21 cellular contexts compared by ENCODE assay signal in the genomic region with DNA sequence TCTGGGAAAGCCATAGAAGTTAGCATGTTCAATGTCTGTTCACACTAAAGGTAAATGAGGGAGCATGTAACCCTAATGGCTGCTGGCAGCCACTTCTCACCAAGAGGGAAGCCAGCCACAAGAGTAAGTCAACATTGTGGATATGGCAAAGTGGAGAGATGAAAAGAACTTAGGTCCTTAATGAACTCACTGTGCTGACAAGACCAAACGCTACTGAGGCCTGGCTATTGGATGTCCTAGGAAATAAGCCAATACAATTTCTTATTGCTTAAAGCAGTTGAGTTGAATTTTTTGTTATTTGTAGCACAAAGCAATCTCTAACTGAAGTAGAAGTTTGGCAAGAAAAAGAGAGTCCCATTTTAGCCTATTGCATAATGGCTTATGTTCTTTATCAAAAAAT. TPM values are rescaled to one million over a fixed set of nuclear protein-coding genes. Genes with fewer than 3 reads are reported as not detected.
DNase-seq lines count a peak whose midpoint lies in the region; ATAC-seq and TF ChIP-seq lines count a peak whose summit lies in the region.
"Had no signal": no experiment of that assay in that cellular context is flagged by ENCODE, and none has a peak within 500 bp of the region (broad histone marks: within the 10 kb centered on the region; RNA-seq: fewer than 3 reads in every experiment).

No MANE protein-coding gene starts in this region.

- no peak for TF ChIP-seq EP300 in gastroesophageal sphincter (IDR thresholded peaks at IDR 0.05)

- peaks cover 8% of the 10 kb centered on the region for H3K4me1 ChIP-seq in left ventricle myocardium inferior
- peaks cover 0 to 1% of the 10 kb centered on the region in 2 donors for H3K4me1 ChIP-seq in ascending aorta
- peaks cover 0 to 8% (median 3%) of the 10 kb centered on the region in 3 donors for H3K4me1 ChIP-seq in gastroesophageal sphincter
- peaks cover 7% of the 10 kb centered on the region for H3K4me1 ChIP-seq in upper lobe of right lung
- H3K4me1 ChIP-seq: HAP-1 had no signal

- intact Hi-C loops in left ventricle myocardium superior (cut with micrococcal nuclease), result no loop called here
- intact Hi-C loops in left ventricle myocardium inferior (cut with micrococcal nuclease), result no loop called here
- intact Hi-C loops in ascending aorta (cut with DNase I), result no loop called here
- intact Hi-C loops in upper lobe of right lung (cut with DNase I), result no loop called here
- intact Hi-C loops in activated T-helper 2 cell treated with anti-CD3 and anti-CD28 coated beads, Interferon-gamma antibody, Interleukin-2, Interleukin-4, amounts not matched to agents 10 μg/mL and 5 μg/mL and 100 μg/mL, durations not matched to agents 14 hours and 24 hours and 36 hours (cut with micrococcal nuclease), result no loop called here

- H3K9me3 ChIP-seq in left ventricle myocardium inferior (replicated peaks) (no peaks in the 10 kb centered on the region), ascending aorta (no peaks in the 10 kb centered on the region), gastroesophageal sphincter (no peaks in the 10 kb centered on the region), upper lobe of right lung (no peaks in the 10 kb centered on the region)
- H3K9me3 ChIP-seq: HAP-1 had no signal

- TF ChIP-seq CTCF in left ventricle myocardium inferior (IDR thresholded peaks at IDR 0.05; ENCODE audit: borderline replicate concordance) (no peak), ascending aorta (IDR thresholded peaks at IDR 0.05) (no peak), gastroesophageal sphincter (IDR thresholded peaks at IDR 0.05) (no peak), upper lobe of right lung (IDR thresholded peaks at IDR 0.05) (no peak), nephron progenitor cell (IDR thresholded peaks at IDR 0.05) (no peak)

- H3K4me3 ChIP-seq in left ventricle myocardium inferior (no peak overlapping the region), ascending aorta (no peak overlapping the region), gastroesophageal sphincter (no peak overlapping the region), upper lobe of right lung (no peak overlapping the region)
- H3K4me3 ChIP-seq: HAP-1 had no signal

- H3K36me3 Mint-ChIP-seq in activated T-helper 2 cell treated with anti-CD3 and anti-CD28 coated beads, Interferon-gamma antibody, Interleukin-2, Interleukin-4, amounts not matched to agents 10 μg/mL and 5 μg/mL and 100 μg/mL, durations not matched to agents 14 hours and 24 hours and 36 hours (ENCODE audit: low read depth), result peaks cover 5% of the 10 kb centered on the region
- H3K36me3 Mint-ChIP-seq in nephron progenitor cell (ENCODE audit: low read depth), result no peaks in the 10 kb centered on the region
- H3K36me3 Mint-ChIP-seq: CD4-positive, alpha-beta memory T cell had no signal

- ATAC-seq in left ventricle myocardium superior (peak; percentile 47), gastroesophageal sphincter (peak; percentile 28), upper lobe of right lung (peak; percentile 39)

- no peak overlapping the region for H3K4me3 Mint-ChIP-seq in activated T-helper 2 cell treated with anti-CD3 and anti-CD28 coated beads, Interferon-gamma antibody, Interleukin-2, Interleukin-4, amounts not matched to agents 10 μg/mL and 5 μg/mL and 100 μg/mL, durations not matched to agents 14 hours and 24 hours and 36 hours (ENCODE audit: low read depth)
- no peak overlapping the region for H3K4me3 Mint-ChIP-seq in nephron progenitor cell
- H3K4me3 Mint-ChIP-seq: CD4-positive, alpha-beta memory T cell; HFFc6 had no signal

- peaks cover 14% of the 10 kb centered on the region for H3K4me1 Mint-ChIP-seq in activated T-helper 2 cell treated with anti-CD3 and anti-CD28 coated beads, Interferon-gamma antibody, Interleukin-2, Interleukin-4, amounts not matched to agents 10 μg/mL and 5 μg/mL and 100 μg/mL, durations not matched to agents 14 hours and 24 hours and 36 hours (ENCODE audit: low read depth)
- peaks cover 1% of the 10 kb centered on the region for H3K4me1 Mint-ChIP-seq in nephron progenitor cell

- TF ChIP-seq POLR2A in gastroesophageal sphincter (IDR thresholded peaks at IDR 0.05), result no peak

- H3K27ac ChIP-seq in left ventricle myocardium inferior (replicated peaks) (no peak overlapping the region), ascending aorta (peak overlapping the region; percentile 31 to 34), gastroesophageal sphincter (no peak overlapping the region), upper lobe of right lung (no peak overlapping the region)

- H3K9me3 Mint-ChIP-seq in activated T-helper 2 cell treated with anti-CD3 and anti-CD28 coated beads, Interferon-gamma antibody, Interleukin-2, Interleukin-4, amounts not matched to agents 10 μg/mL and 5 μg/mL and 100 μg/mL, durations not matched to agents 14 hours and 24 hours and 36 hours, result peaks cover 9% of the 10 kb centered on the region
- peaks cover 10% of the 10 kb centered on the region for H3K9me3 Mint-ChIP-seq in nephron progenitor cell
- H3K9me3 Mint-ChIP-seq: HFFc6 had no signal

- H3K27me3 ChIP-seq in left ventricle myocardium inferior (ENCODE audit: low read depth) (no peaks in the 10 kb centered on the region), ascending aorta (no peaks in the 10 kb centered on the region), gastroesophageal sphincter (no peaks in the 10 kb centered on the region), upper lobe of right lung (no peaks in the 10 kb centered on the region)

- H3K27ac Mint-ChIP-seq in activated T-helper 2 cell treated with anti-CD3 and anti-CD28 coated beads, Interferon-gamma antibody, Interleukin-2, Interleukin-4, amounts not matched to agents 10 μg/mL and 5 μg/mL and 100 μg/mL, durations not matched to agents 14 hours and 24 hours and 36 hours, result no peak overlapping the region
- H3K27ac Mint-ChIP-seq in nephron progenitor cell, result no peak overlapping the region
- H3K27ac Mint-ChIP-seq: HFFc6 had no signal

- 83 to 100% methylated on average over 1 of the region's 1 CpG for WGBS in gastroesophageal sphincter (ENCODE audit: low coverage in 1 of 2), 2 donors

- DNase-seq in left ventricle myocardium superior (no peak), left ventricle myocardium inferior (no peak), ascending aorta (ENCODE audit: low spot score in 2 of 2) (no peak), upper lobe of right lung (no peak), NCI-H2107 (lab: John Stamatoyannopoulos, UW) (no peak), nephron progenitor cell (no peak)
- DNase-seq in activated T-helper 2 cell treated with anti-CD3 and anti-CD28 coated beads, Interferon-gamma antibody, Interleukin-2, Interleukin-4, amounts not matched to agents 10 μg/mL and 5 μg/mL and 100 μg/mL, durations not matched to agents 14 hours and 24 hours and 36 hours (ENCODE audit: low spot score), result no peak
- DNase-seq: C1 segment of cervical spinal cord; Calu3; CD4-positive, alpha-beta memory T cell; COR-L47; DMS53; DMS79 treated with DMSO at 0.1 percent for 48 hours; GF-D8; GOT3; HFFc6 had no signal

- peaks cover 6% of the 10 kb centered on the region for H3K27me3 Mint-ChIP-seq in activated T-helper 2 cell treated with anti-CD3 and anti-CD28 coated beads, Interferon-gamma antibody, Interleukin-2, Interleukin-4, amounts not matched to agents 10 μg/mL and 5 μg/mL and 100 μg/mL, durations not matched to agents 14 hours and 24 hours and 36 hours (ENCODE audit: low read depth)
- H3K27me3 Mint-ChIP-seq in nephron progenitor cell (ENCODE audit: low read depth, poor library complexity), result peaks cover 32% of the 10 kb centered on the region
- H3K27me3 Mint-ChIP-seq: CD4-positive, alpha-beta memory T cell had no signal

- H3K36me3 ChIP-seq in left ventricle myocardium inferior, result no peaks in the 10 kb centered on the region
- H3K36me3 ChIP-seq in ascending aorta, result no peaks in the 10 kb centered on the region
- H3K36me3 ChIP-seq in gastroesophageal sphincter, result no peaks in the 10 kb centered on the region
- no peaks in the 10 kb centered on the region for H3K36me3 ChIP-seq in upper lobe of right lung
- H3K36me3 ChIP-seq: HAP-1 had no signal

RNA-seq across cellular contexts. Expression of a gene that starts 6.8 kb away (rescaled TPM):
- total RNA-seq in left ventricle myocardium superior, result not detected
- 0.14 TPM for total RNA-seq in left ventricle myocardium inferior
- total RNA-seq in ascending aorta, result 9.6 TPM
- under 1 TPM in 2 of 4 donors, not detected in 2; 0.31 to 0.39 TPM for total RNA-seq in gastroesophageal sphincter
- 0.49 TPM for total RNA-seq in upper lobe of right lung
- total RNA-seq in activated T-helper 2 cell treated with anti-CD3 and anti-CD28 coated beads, Interferon-gamma antibody, Interleukin-2, Interleukin-4, amounts not matched to agents 10 μg/mL and 5 μg/mL and 100 μg/mL, durations not matched to agents 14 hours and 24 hours and 36 hours, result 0.11 and 0.14 TPM in 2 replicates
- total RNA-seq: A172, G401 had no signal

RNA-seq across cellular contexts. Expression of a gene that starts 19.9 kb away (rescaled TPM):
- total RNA-seq in left ventricle myocardium superior (6.0 TPM), left ventricle myocardium inferior (2.8 TPM), ascending aorta (not detected), gastroesophageal sphincter (1 to 10 TPM in 3 of 4 donors, under 1 TPM in 1; 0.89 to 2.6 (median 1.8) TPM), upper lobe of right lung (3.7 TPM)
- 0.94 and 2.9 TPM in 2 replicates for total RNA-seq in activated T-helper 2 cell treated with anti-CD3 and anti-CD28 coated beads, Interferon-gamma antibody, Interleukin-2, Interleukin-4, amounts not matched to agents 10 μg/mL and 5 μg/mL and 100 μg/mL, durations not matched to agents 14 hours and 24 hours and 36 hours

RNA-seq across cellular contexts. Expression of a gene that starts 56.1 kb away (rescaled TPM):
- not detected for total RNA-seq in left ventricle myocardium superior
- not detected for total RNA-seq in left ventricle myocardium inferior
- total RNA-seq in ascending aorta, result not detected
- under 1 TPM in 1 of 4 donors, not detected in 3; 0.27 TPM for total RNA-seq in gastroesophageal sphincter
- not detected for total RNA-seq in upper lobe of right lung
- total RNA-seq in activated T-helper 2 cell treated with anti-CD3 and anti-CD28 coated beads, Interferon-gamma antibody, Interleukin-2, Interleukin-4, amounts not matched to agents 10 μg/mL and 5 μg/mL and 100 μg/mL, durations not matched to agents 14 hours and 24 hours and 36 hours, result not detected in 2 replicates
- total RNA-seq: A172; A673; Calu3; CD4-positive, alpha-beta memory T cell; G401 had no signal

Comparison
In these comparisons a context has a peak if more than half of its experiments do, and no peak if none do; other contexts are left out.
1. H3K27ac ChIP-seq: peak in ascending aorta (2 of 2); none in left ventricle myocardium inferior (single experiment), gastroesophageal sphincter (0 of 4) and upper lobe of right lung (single experiment).
2. Peak in every context shown above with its lines, with median percentiles within 50 percentile points of each other: ATAC-seq.